ENCODE assay signal across 11 cellular contexts in genomic region chr1:18812540-18812939, GRCh38. TPM values are rescaled to one million over a fixed set of nuclear protein-coding genes. Genes with fewer than 3 reads are reported as not detected.
"Had no signal": no experiment of that assay in that cellular context is flagged by ENCODE, and none has a peak within 500 bp of the region (broad histone marks: within the 10 kb centered on the region; RNA-seq: fewer than 3 reads in every experiment).

No MANE protein-coding gene starts in this region.

- H3K27ac ChIP-seq: GM23248, HL-60 had no signal

- FAIRE-seq: HepG2 had no signal

- H3K9ac ChIP-seq: GM23248 had no signal

- H3K9me3 ChIP-seq: HAP-1 had no signal

- H2AFZ ChIP-seq: GM23248 had no signal

- DNase-seq: GM23248, GOT3, H7, KG1 had no signal

- ATAC-seq: HCT116, HepG2 had no signal

- H3K4me1 ChIP-seq: HAP-1 had no signal

- H3K27ac Mint-ChIP-seq: IgD-negative memory B cell had no signal

- H3K4me3 Mint-ChIP-seq: IgD-negative memory B cell had no signal

- H3K36me3 ChIP-seq: HAP-1 had no signal

- H3K4me3 ChIP-seq: GM23248, HAP-1 had no signal

RNA-seq across cellular contexts. Expression of gene TAS1R2, which starts 46.9 kb away (rescaled TPM):
- total RNA-seq: GM23248, H4, HepG2, HT1080 had no signal
- polyA plus RNA-seq: GM23248, HepG2, IgD-negative memory B cell had no signal
